ENCODE assay signal across 1 cellular context in the genomic region with DNA sequence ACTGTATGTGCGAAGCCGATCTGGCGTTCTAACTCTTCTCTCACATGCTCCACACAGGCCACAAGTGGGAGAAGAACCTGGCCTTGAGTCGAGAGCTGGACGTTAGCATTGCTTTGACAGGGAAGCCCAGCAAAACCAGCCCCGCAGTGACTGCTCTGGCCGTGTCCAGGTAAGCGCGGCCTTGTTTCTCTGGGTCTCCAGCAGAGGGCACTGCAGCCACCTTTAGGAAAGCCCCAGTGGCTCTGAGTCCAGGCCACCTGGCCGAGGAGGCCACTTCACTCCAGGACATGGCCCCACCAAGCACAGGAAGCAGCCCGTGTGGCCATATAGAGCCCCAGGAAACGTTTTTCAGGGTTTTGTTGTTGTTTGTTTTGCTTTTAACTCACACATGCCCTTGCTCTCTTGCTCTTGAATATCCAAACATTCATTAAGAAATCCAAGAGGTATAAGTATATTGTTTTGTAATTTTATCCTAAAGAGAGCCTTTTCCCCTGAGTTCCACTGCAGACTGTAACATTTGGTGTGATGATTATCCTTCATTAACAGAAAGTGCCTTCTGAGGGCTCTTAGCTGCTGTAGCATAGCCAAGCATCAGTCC.
TF ChIP-seq lines count a peak whose summit lies in the region.

No MANE protein-coding gene starts in this region.

TF ChIP-seq in GM23338, 12 proteins besides CTCF, POLR2A, EP300 and RAD21 (continued from another document):
- TF ChIP-seq, protein P1, sequence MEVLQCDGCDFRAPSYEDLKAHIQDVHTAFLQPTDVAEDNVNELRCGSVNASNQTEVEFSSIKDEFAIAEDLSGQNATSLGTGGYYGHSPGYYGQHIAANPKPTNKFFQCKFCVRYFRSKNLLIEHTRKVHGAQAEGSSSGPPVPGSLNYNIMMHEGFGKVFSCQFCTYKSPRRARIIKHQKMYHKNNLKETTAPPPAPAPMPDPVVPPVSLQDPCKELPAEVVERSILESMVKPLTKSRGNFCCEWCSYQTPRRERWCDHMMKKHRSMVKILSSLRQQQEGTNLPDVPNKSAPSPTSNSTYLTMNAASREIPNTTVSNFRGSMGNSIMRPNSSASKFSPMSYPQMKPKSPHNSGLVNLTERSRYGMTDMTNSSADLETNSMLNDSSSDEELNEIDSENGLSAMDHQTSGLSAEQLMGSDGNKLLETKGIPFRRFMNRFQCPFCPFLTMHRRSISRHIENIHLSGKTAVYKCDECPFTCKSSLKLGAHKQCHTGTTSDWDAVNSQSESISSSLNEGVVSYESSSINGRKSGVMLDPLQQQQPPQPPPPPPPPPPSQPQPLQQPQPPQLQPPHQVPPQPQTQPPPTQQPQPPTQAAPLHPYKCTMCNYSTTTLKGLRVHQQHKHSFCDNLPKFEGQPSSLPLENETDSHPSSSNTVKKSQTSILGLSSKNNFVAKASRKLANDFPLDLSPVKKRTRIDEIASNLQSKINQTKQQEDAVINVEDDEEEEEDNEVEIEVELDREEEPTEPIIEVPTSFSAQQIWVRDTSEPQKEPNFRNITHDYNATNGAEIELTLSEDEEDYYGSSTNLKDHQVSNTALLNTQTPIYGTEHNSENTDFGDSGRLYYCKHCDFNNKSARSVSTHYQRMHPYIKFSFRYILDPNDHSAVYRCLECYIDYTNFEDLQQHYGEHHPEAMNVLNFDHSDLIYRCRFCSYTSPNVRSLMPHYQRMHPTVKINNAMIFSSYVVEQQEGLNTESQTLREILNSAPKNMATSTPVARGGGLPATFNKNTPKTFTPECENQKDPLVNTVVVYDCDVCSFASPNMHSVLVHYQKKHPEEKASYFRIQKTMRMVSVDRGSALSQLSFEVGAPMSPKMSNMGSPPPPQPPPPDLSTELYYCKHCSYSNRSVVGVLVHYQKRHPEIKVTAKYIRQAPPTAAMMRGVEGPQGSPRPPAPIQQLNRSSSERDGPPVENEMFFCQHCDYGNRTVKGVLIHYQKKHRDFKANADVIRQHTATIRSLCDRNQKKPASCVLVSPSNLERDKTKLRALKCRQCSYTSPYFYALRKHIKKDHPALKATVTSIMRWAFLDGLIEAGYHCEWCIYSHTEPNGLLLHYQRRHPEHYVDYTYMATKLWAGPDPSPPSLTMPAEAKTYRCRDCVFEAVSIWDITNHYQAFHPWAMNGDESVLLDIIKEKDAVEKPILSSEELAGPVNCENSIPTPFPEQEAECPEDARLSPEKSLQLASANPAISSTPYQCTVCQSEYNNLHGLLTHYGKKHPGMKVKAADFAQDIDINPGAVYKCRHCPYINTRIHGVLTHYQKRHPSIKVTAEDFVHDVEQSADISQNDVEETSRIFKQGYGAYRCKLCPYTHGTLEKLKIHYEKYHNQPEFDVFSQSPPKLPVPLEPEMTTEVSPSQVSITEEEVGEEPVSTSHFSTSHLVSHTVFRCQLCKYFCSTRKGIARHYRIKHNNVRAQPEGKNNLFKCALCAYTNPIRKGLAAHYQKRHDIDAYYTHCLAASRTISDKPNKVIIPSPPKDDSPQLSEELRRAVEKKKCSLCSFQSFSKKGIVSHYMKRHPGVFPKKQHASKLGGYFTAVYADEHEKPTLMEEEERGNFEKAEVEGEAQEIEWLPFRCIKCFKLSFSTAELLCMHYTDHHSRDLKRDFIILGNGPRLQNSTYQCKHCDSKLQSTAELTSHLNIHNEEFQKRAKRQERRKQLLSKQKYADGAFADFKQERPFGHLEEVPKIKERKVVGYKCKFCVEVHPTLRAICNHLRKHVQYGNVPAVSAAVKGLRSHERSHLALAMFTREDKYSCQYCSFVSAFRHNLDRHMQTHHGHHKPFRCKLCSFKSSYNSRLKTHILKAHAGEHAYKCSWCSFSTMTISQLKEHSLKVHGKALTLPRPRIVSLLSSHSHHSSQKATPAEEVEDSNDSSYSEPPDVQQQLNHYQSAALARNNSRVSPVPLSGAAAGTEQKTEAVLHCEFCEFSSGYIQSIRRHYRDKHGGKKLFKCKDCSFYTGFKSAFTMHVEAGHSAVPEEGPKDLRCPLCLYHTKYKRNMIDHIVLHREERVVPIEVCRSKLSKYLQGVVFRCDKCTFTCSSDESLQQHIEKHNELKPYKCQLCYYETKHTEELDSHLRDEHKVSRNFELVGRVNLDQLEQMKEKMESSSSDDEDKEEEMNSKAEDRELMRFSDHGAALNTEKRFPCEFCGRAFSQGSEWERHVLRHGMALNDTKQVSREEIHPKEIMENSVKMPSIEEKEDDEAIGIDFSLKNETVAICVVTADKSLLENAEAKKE (CRISPR knock-in tag; IDR thresholded peaks at IDR 0.05) = peak; percentile 66; the same call in 1 of the 2 replicates
TF ChIP-seq in GM23338: peak in this region for 1.
